ENCODE assay signal across 32 cellular contexts in genomic region chr2:44651974-44652373, GRCh38.
A peak's percentile ranks its signal among the peaks of the same experiment; 100 is the strongest.
DNase-seq lines count a peak whose midpoint lies in the region; ATAC-seq and TF ChIP-seq lines count a peak whose summit lies in the region.
"Had no signal": no experiment of that assay in that cellular context is flagged by ENCODE, and none has a peak within 500 bp of the region (broad histone marks: within the 10 kb centered on the region; RNA-seq: fewer than 3 reads in every experiment).

No MANE protein-coding gene starts in this region.

- H3K9me3 ChIP-seq in OCI-LY3 (ENCODE audit: insufficient read depth, low read length): no peaks in the 10 kb centered on the region
- H3K9me3 ChIP-seq: gastrocnemius medialis, lower lobe of right lung, psoas muscle, sigmoid colon, transverse colon had no signal

- H3K4me3 Mint-ChIP-seq in progenitor cell of endocrine pancreas (ENCODE audit: low read depth): no peak overlapping the region
- H3K4me3 Mint-ChIP-seq: activated naive CD8-positive, alpha-beta T cell; CD4-positive, CD25-positive, alpha-beta regulatory T cell; naive thymus-derived CD4-positive, alpha-beta T cell; stimulated activated effector memory CD8-positive, alpha-beta T cell treated with anti-CD3 and anti-CD28 coated beads, Interleukin-12 subunit alpha, Interleukin-12 subunit beta, amount 100 ng/mL, for 72 hours had no signal

- no peak overlapping the region for H3K27ac Mint-ChIP-seq in progenitor cell of endocrine pancreas
- H3K27ac Mint-ChIP-seq: activated naive CD8-positive, alpha-beta T cell; CD4-positive, CD25-positive, alpha-beta regulatory T cell; naive thymus-derived CD4-positive, alpha-beta T cell; stimulated activated effector memory CD8-positive, alpha-beta T cell treated with anti-CD3 and anti-CD28 coated beads, Interleukin-12 subunit alpha, Interleukin-12 subunit beta, amount 100 ng/mL, for 72 hours had no signal

- no peaks in the 10 kb centered on the region for H3K36me3 Mint-ChIP-seq in progenitor cell of endocrine pancreas (ENCODE audit: insufficient read depth)
- H3K36me3 Mint-ChIP-seq: activated naive CD8-positive, alpha-beta T cell; stimulated activated effector memory CD8-positive, alpha-beta T cell treated with anti-CD3 and anti-CD28 coated beads, Interleukin-12 subunit alpha, Interleukin-12 subunit beta, amount 100 ng/mL, for 72 hours had no signal

- ATAC-seq in GM18868 (IDR thresholded peaks at IDR 0.05; ENCODE audit: unreplicated experiment) (peak; percentile 72), HG02759 (IDR thresholded peaks at IDR 0.05; ENCODE audit: unreplicated experiment) (peak; percentile 45), left colon (no peak)
- ATAC-seq: gastrocnemius medialis; lower lobe of right lung; naive thymus-derived CD4-positive, alpha-beta T cell; psoas muscle; stimulated activated effector memory CD8-positive, alpha-beta T cell treated with anti-CD3 and anti-CD28 coated beads, Interleukin-12 subunit alpha, Interleukin-12 subunit beta, amount 100 ng/mL, for 72 hours had no signal

- H3K27ac ChIP-seq in OCI-LY3 (ENCODE audit: low read length): no peak overlapping the region
- H3K27ac ChIP-seq: gastrocnemius medialis, hepatocyte, lower lobe of right lung, psoas muscle, sigmoid colon, transverse colon had no signal

- H3K4me1 ChIP-seq in OCI-LY3 (ENCODE audit: low read length): peaks cover 24% of the 10 kb centered on the region
- H3K4me1 ChIP-seq: gastrocnemius medialis, lower lobe of right lung, psoas muscle, sigmoid colon, transverse colon had no signal

- TF ChIP-seq CTCF in GM12865 (IDR thresholded peaks at IDR 0.05; ENCODE audit: insufficient read depth, low read depth, low read length, missing control alignments): no peak
- no peak for TF ChIP-seq CTCF in OCI-LY3 (IDR thresholded peaks at IDR 0.05; ENCODE audit: low read depth, low read length)
- TF ChIP-seq CTCF in progenitor cell of endocrine pancreas (IDR thresholded peaks at IDR 0.05; ENCODE audit: unreplicated experiment): no peak

- H3K4me2 ChIP-seq in OCI-LY3 (ENCODE audit: low read length): peak overlapping the region; percentile 36
- H3K4me2 ChIP-seq: hepatocyte had no signal

- H2AFZ ChIP-seq in OCI-LY3 (ENCODE audit: low read depth, low read length): no peak overlapping the region
- H2AFZ ChIP-seq: hepatocyte had no signal

- peaks cover 5% of the 10 kb centered on the region for H3K4me1 Mint-ChIP-seq in progenitor cell of endocrine pancreas (ENCODE audit: low read depth)
- H3K4me1 Mint-ChIP-seq: stimulated activated effector memory CD8-positive, alpha-beta T cell treated with anti-CD3 and anti-CD28 coated beads, Interleukin-12 subunit alpha, Interleukin-12 subunit beta, amount 100 ng/mL, for 72 hours had no signal

- intact Hi-C loops in left colon (cut with DNase I, micrococcal nuclease): no loop called here

- no peaks in the 10 kb centered on the region for H3K36me3 ChIP-seq in OCI-LY3 (replicated peaks; ENCODE audit: low read depth, low read length)
- H3K36me3 ChIP-seq: gastrocnemius medialis, lower lobe of right lung, sigmoid colon, transverse colon had no signal

- no peaks in the 10 kb centered on the region for H4K20me1 ChIP-seq in OCI-LY3 (ENCODE audit: insufficient read depth, low read length)

- DNase-seq in GM12865 (ENCODE audit: low read depth) (peak; percentile 37), progenitor cell of endocrine pancreas (ENCODE audit: low spot score, unreplicated experiment) (no peak), NCI-H748 treated with DMSO at 0.1 percent for 48 hours (lab: John Stamatoyannopoulos, UW) (no peak), OCI-M1 (lab: John Stamatoyannopoulos, UW) (no peak), left colon (no peak)
- DNase-seq: activated CD4-positive, alpha-beta T cell treated with anti-CD3 and anti-CD28 coated beads for 4 hours; activated CD8-positive, alpha-beta memory T cell treated with anti-CD3 and anti-CD28 coated beads for 24 hours; activated T-cell treated with anti-CD3 and anti-CD28 coated beads for 4 hours; AML-193; CD4-positive, CD25-positive, alpha-beta regulatory T cell; DND-41; gastrocnemius medialis; GF-D8; IMR-90; lower lobe of right lung; midbrain; naive thymus-derived CD4-positive, alpha-beta T cell; NCI-H1417 treated with DMSO at 0.1 percent for 48 hours; NCI-H2081 treated with DMSO at 0.1 percent for 48 hours; NCI-H2227 treated with DMSO at 0.1 percent for 48 hours; nucleus accumbens; psoas muscle; SIG-M5; sigmoid colon; T-helper 9 cell; transverse colon had no signal

- peaks cover 3% of the 10 kb centered on the region for H3K9me3 Mint-ChIP-seq in progenitor cell of endocrine pancreas (ENCODE audit: low read depth)
- H3K9me3 Mint-ChIP-seq: CD4-positive, CD25-positive, alpha-beta regulatory T cell; naive thymus-derived CD4-positive, alpha-beta T cell; stimulated activated effector memory CD8-positive, alpha-beta T cell treated with anti-CD3 and anti-CD28 coated beads, Interleukin-12 subunit alpha, Interleukin-12 subunit beta, amount 100 ng/mL, for 72 hours had no signal

- no peaks in the 10 kb centered on the region for H3K79me2 ChIP-seq in OCI-LY3 (ENCODE audit: low read length)
- H3K79me2 ChIP-seq: hepatocyte had no signal

- H3K27me3 ChIP-seq in OCI-LY3 (ENCODE audit: low read depth, low read length): no peaks in the 10 kb centered on the region
- H3K27me3 ChIP-seq: gastrocnemius medialis, hepatocyte, sigmoid colon, transverse colon had no signal

- H3K9ac ChIP-seq in OCI-LY3 (ENCODE audit: low read length): no peak overlapping the region

- H3K4me3 ChIP-seq in GM12865 (ENCODE audit: low read depth, low read length) (no peak overlapping the region), OCI-LY3 (ENCODE audit: low read length) (no peak overlapping the region)
- H3K4me3 ChIP-seq: gastrocnemius medialis, hepatocyte, lower lobe of right lung, psoas muscle, sigmoid colon, transverse colon had no signal

- H3K27me3 Mint-ChIP-seq in progenitor cell of endocrine pancreas: no peaks in the 10 kb centered on the region
- H3K27me3 Mint-ChIP-seq: activated naive CD8-positive, alpha-beta T cell; CD4-positive, CD25-positive, alpha-beta regulatory T cell; naive thymus-derived CD4-positive, alpha-beta T cell had no signal
